ENCODE assay signal across 8 cellular contexts in genomic region chr19:12733369-12733896, GRCh38. TPM values are rescaled to one million over a fixed set of nuclear protein-coding genes. Genes with fewer than 3 reads are reported as not detected.
DNase-seq lines count a peak whose midpoint lies in the region; ATAC-seq, FAIRE-seq and TF ChIP-seq lines count a peak whose summit lies in the region.

No MANE protein-coding gene starts in this region.

- POLR2A ChIA-PET in K562 (lab: Yijun Ruan, JAX) = interaction anchor here (0.5 to 5.5 kb wide), 5 partner anchors 10 to 1912 kb away, joined by 3 to 50 read pairs (median 4); partner anchors contain the start of genes JUNB, KLF1 and TNPO2

- peaks cover 12 to 29% of the 10 kb centered on the region in 2 experiments for H3K4me1 ChIP-seq in K562 (replicated peaks in 1 of 2; ENCODE audit: control insufficient read depth in 2 of 2, insufficient read depth in 2 of 2, low read length in 2 of 2)

- BruUV-seq in K562 (replicated peaks; lab: Mats Ljungman, UMichigan) = TSS peak; percentile 45

- intact Hi-C loops in K562 (cut with micrococcal nuclease) = loop anchor here (1.0 kb wide), 1 partner anchor 10 kb away; the partner anchor contains the start of gene TNPO2
- intact Hi-C loops in lower leg skin (cut with DNase I; ENCODE audit: low total_unique reads) = no loop called here

- TF ChIP-seq EP300 in K562 (IDR thresholded peaks at IDR 0.05; ENCODE audit: low read length) = no peak

- DNase-seq in AG09309 (ENCODE audit: low read depth) (no peak), GM18507 (ENCODE audit: extremely low spot score, insufficient read length, low read depth) (no peak), RPMI7951 (ENCODE audit: low read depth) (peak; percentile 51), K562 (ENCODE audit: extremely low read depth in 1 of 4, low spot score in 3 of 4) (peak in 3 of 4 experiments; percentile 43 to 81 (median 71)), lower leg skin (ENCODE audit: low spot score in 2 of 2) (no peak), NCI-H1048 (lab: John Stamatoyannopoulos, UW) (no peak)
- peak; percentile 21 for DNase-seq in stimulated activated naive CD4-positive, alpha-beta T cell treated with Interleukin-2 at 50 U/mL for 16 hours (lab: John Stamatoyannopoulos, UW)

- H3K4me2 ChIP-seq in K562 (ENCODE audit: insufficient read depth, low read length) = peak overlapping the region; percentile 100

- H2AFZ ChIP-seq in K562 (ENCODE audit: low read depth, low read length) = no peak overlapping the region

- H3K79me2 ChIP-seq in K562 (ENCODE audit: control insufficient read depth, insufficient read depth, low read length) = peaks cover 64% of the 10 kb centered on the region

- in situ Hi-C loops in K562 (cut with MboI) = no loop called here

- H4K20me1 ChIP-seq in K562 (replicated peaks; ENCODE audit: control insufficient read depth, insufficient read depth, low read length) = peaks cover 17% of the 10 kb centered on the region

- TF ChIP-seq RAD21 in K562 (CRISPR knock-in tag; conservative IDR thresholded peaks at IDR 0.05 in 1 of 2, IDR thresholded peaks at IDR 0.05 in 1 of 2) = peak; percentile 23 to 28; a peak in 3 of 4 replicates

- H3K9ac ChIP-seq in K562 (ENCODE audit: insufficient read depth in 1 of 2, low read depth in 2 of 2, low read length in 2 of 2) = peak overlapping the region; percentile 97 to 98

- H3K9me3 ChIP-seq in K562 (replicated peaks; ENCODE audit: control insufficient read depth, insufficient read depth, low read depth, low read length) = no peaks in the 10 kb centered on the region

- CTCF ChIA-PET in K562 (lab: Yijun Ruan, JAX; ENCODE audit: low intra/inter-chr PET ratio) = interaction anchor here (0.7 to 1.2 kb wide), 2 partner anchors 63 to 70 kb away, joined by 3 to 5 read pairs; no protein-coding TSS in a partner anchor

- H3K4me3 ChIP-seq in AG09309 (ENCODE audit: control insufficient read depth, low read depth, low read length) (peak overlapping the region; percentile 89), K562 (peak overlapping the region; percentile 90), lower leg skin (ENCODE audit: low read depth, poor library complexity, severe bottlenecking) (peak overlapping the region; percentile 55)

- FAIRE-seq in GM18507 (lab: Jason Lieb, UNC) (peak; percentile 81), K562 (lab: Jason Lieb, UNC) (peak; percentile 86)

- no peak for TF ChIP-seq POLR2A in K562 (conservative IDR thresholded peaks at IDR 0.05)
- TF ChIP-seq POLR2A in lower leg skin (IDR thresholded peaks at IDR 0.05) = no peak

- H3K27me3 ChIP-seq in K562 (ENCODE audit: control insufficient read depth in 2 of 2, insufficient read depth in 2 of 2, low read length in 2 of 2) = no peaks in the 10 kb centered on the region

- peaks cover 48% of the 10 kb centered on the region for H3K36me3 ChIP-seq in K562 (ENCODE audit: control insufficient read depth, insufficient read depth, low read length)

- no peaks in the 10 kb centered on the region for H3K9me1 ChIP-seq in K562 (ENCODE audit: control insufficient read depth, insufficient read depth, low read length)

- WGBS in K562 (ENCODE audit: insufficient coverage, low coverage, missing lambda C conversion rate) = 0% methylated on average over 6 of the region's 6 CpGs
- WGBS in lower leg skin, 2 donors = 1 to 2% methylated on average over 6 of the region's 6 CpGs

- TF ChIP-seq CTCF in AG09309 (IDR thresholded peaks at IDR 0.05; ENCODE audit: control insufficient read depth, insufficient read depth, low read depth, low read length, missing control alignments) (peak; percentile 42), K562 (IDR thresholded peaks at IDR 0.05 in 2 of 3, conservative IDR thresholded peaks at IDR 0.05 in 1 of 3; ENCODE audit: insufficient read depth in 2 of 3, low read depth in 1 of 3, low read length in 3 of 3) (peak; percentile 79 to 95 (median 87)), lower leg skin (IDR thresholded peaks at IDR 0.05) (no peak)

- peak overlapping the region; percentile 97 for H3K27ac ChIP-seq in K562 (ENCODE audit: extremely low read depth, low read depth, low read length)

- ATAC-seq in K562 = peak; percentile 40
- no peak for ATAC-seq in GM21529 (IDR thresholded peaks at IDR 0.05; ENCODE audit: unreplicated experiment)

RNA-seq across cellular contexts. Expression of gene TRIR, which starts 1.1 kb away (rescaled TPM):
- 276 and 304 TPM in 2 replicates for total RNA-seq in RPMI7951 (2014; rRNA removed; shearing (Covaris generic))
- total RNA-seq in K562 (2011; cell fraction: chromatin; rRNA removed; ENCODE audit: low replicate concordance) = 38.3 and 82.0 TPM in 2 replicates
- total RNA-seq in K562 (2011; cell fraction: nucleolus; rRNA removed) = 75.4 and 76.0 TPM in 2 replicates
- 75.5 and 81.6 TPM in 2 replicates for total RNA-seq in K562 (2011; cell fraction: nucleoplasm; rRNA removed)
- 375 and 478 TPM in 2 replicates for total RNA-seq in K562 (2014; rRNA removed)
- total RNA-seq in K562 (2014; rRNA removed; fragmentation: Illumina TruSeq; extraction: Trizol) = 97.4 and 105 TPM in 2 replicates
- 127 and 137 TPM in 2 replicates for total RNA-seq in K562 (2015; rRNA removed; fragmentation: Illumina TruSeq; extraction: Trizol)
- total RNA-seq in K562 (2021) = 158 and 173 TPM in 2 replicates
- 137 and 153 TPM in 2 replicates for polyA plus RNA-seq in K562 (2011; rRNA removed)
- polyA plus RNA-seq in K562 (2011; cell fraction: cytosol; rRNA removed) = 153 and 204 TPM in 2 replicates
- 104 and 117 TPM in 2 replicates for polyA plus RNA-seq in K562 (2011; cell fraction: nucleus; rRNA removed)
- polyA plus RNA-seq in K562 (2012) = 208 and 221 TPM in 2 replicates
- polyA plus RNA-seq in K562 (2014; fragmentation: Illumina TruSeq; extraction: Trizol) = 126 and 135 TPM in 2 replicates
- polyA plus RNA-seq in K562 (2014; fragmentation: Nextera tagmentation; extraction: Ambion mirVana) = 10 to 100 TPM; 36.7 to 40.5 TPM
- 487 and 512 TPM in 2 replicates for polyA plus RNA-seq in K562 (2014; rRNA removed)
- polyA minus RNA-seq in K562 (2011; rRNA and poly(A)+ RNA removed) = 52.4 and 52.9 TPM in 2 replicates
- polyA minus RNA-seq in K562 (2011; cell fraction: cytosol; rRNA and poly(A)+ RNA removed) = 32.0 and 35.9 TPM in 2 replicates
- polyA minus RNA-seq in K562 (2011; cell fraction: nucleus; rRNA and poly(A)+ RNA removed) = 18.3 and 22.5 TPM in 2 replicates
- 100 to 1,000 TPM; 358 to 439 (median 390) TPM for total RNA-seq in lower leg skin

RNA-seq across cellular contexts. Expression of gene GET3, which starts 3.9 kb away (rescaled TPM):
- total RNA-seq in RPMI7951 (2014; rRNA removed; shearing (Covaris generic)) = 115 and 127 TPM in 2 replicates
- 14.2 and 56.9 TPM in 2 replicates for total RNA-seq in K562 (2011; cell fraction: chromatin; rRNA removed; ENCODE audit: low replicate concordance)
- 50.0 and 64.0 TPM in 2 replicates for total RNA-seq in K562 (2011; cell fraction: nucleolus; rRNA removed)
- 23.1 and 31.1 TPM in 2 replicates for total RNA-seq in K562 (2011; cell fraction: nucleoplasm; rRNA removed)
- total RNA-seq in K562 (2014; rRNA removed) (67.7 and 89.3 TPM in 2 replicates), K562 (2014; rRNA removed; fragmentation: Illumina TruSeq; extraction: Trizol) (21.6 and 26.0 TPM in 2 replicates), K562 (2015; rRNA removed; fragmentation: Illumina TruSeq; extraction: Trizol) (50.1 TPM in 2 replicates), K562 (2021) (51.8 and 55.3 TPM in 2 replicates), lower leg skin (10 to 100 TPM; 43.2 to 63.2 (median 53.4) TPM)
- polyA plus RNA-seq in K562 (2011; rRNA removed) (63.5 and 79.5 TPM in 2 replicates), K562 (2014; fragmentation: Illumina TruSeq; extraction: Trizol) (68.4 and 73.2 TPM in 2 replicates), K562 (2014; fragmentation: Nextera tagmentation; extraction: Ambion mirVana) (10 to 100 TPM in 1 of 2 experiments, 1 to 10 TPM in 1; 8.3 to 29.1 TPM), K562 (2014; rRNA removed) (83.5 and 85.1 TPM in 2 replicates)
- polyA plus RNA-seq in K562 (2011; cell fraction: cytosol; rRNA removed) = 84.9 and 186 TPM in 2 replicates
- polyA plus RNA-seq in K562 (2011; cell fraction: nucleus; rRNA removed) = 67.3 and 105 TPM in 2 replicates
- 61.4 and 90.6 TPM in 2 replicates for polyA plus RNA-seq in K562 (2012)
- polyA minus RNA-seq in K562 (2011; rRNA and poly(A)+ RNA removed) = 26.3 and 49.6 TPM in 2 replicates
- polyA minus RNA-seq in K562 (2011; cell fraction: cytosol; rRNA and poly(A)+ RNA removed) = 25.6 and 35.6 TPM in 2 replicates
- polyA minus RNA-seq in K562 (2011; cell fraction: nucleus; rRNA and poly(A)+ RNA removed) = 9.1 and 13.1 TPM in 2 replicates

RNA-seq across cellular contexts. Expression of gene TNPO2, which starts 9.7 kb away (rescaled TPM):
- total RNA-seq in RPMI7951 (2014; rRNA removed; shearing (Covaris generic)) = 28.2 and 29.9 TPM in 2 replicates
- 399 and 932 TPM in 2 replicates for total RNA-seq in K562 (2011; cell fraction: chromatin; rRNA removed; ENCODE audit: low replicate concordance)
- 499 and 534 TPM in 2 replicates for total RNA-seq in K562 (2011; cell fraction: nucleolus; rRNA removed)
- 285 and 332 TPM in 2 replicates for total RNA-seq in K562 (2011; cell fraction: nucleoplasm; rRNA removed)
- total RNA-seq in K562 (2014; rRNA removed) = 25.7 and 36.2 TPM in 2 replicates
- 30.0 and 40.3 TPM in 2 replicates for total RNA-seq in K562 (2014; rRNA removed; fragmentation: Illumina TruSeq; extraction: Trizol)
- total RNA-seq in K562 (2015; rRNA removed; fragmentation: Illumina TruSeq; extraction: Trizol) = 53.8 and 55.5 TPM in 2 replicates
- 107 and 126 TPM in 2 replicates for total RNA-seq in K562 (2021)
- polyA plus RNA-seq in K562 (2011; rRNA removed) = 88.4 and 110 TPM in 2 replicates
- polyA plus RNA-seq in K562 (2011; cell fraction: cytosol; rRNA removed) = 74.1 and 101 TPM in 2 replicates
- 461 and 669 TPM in 2 replicates for polyA plus RNA-seq in K562 (2011; cell fraction: nucleus; rRNA removed)
- polyA plus RNA-seq in K562 (2012) = 50.2 and 61.0 TPM in 2 replicates
- polyA plus RNA-seq in K562 (2014; fragmentation: Illumina TruSeq; extraction: Trizol) = 66.6 and 67.0 TPM in 2 replicates
- polyA plus RNA-seq in K562 (2014; fragmentation: Nextera tagmentation; extraction: Ambion mirVana) = 1 to 10 TPM; 6.0 to 6.3 TPM
- polyA plus RNA-seq in K562 (2014; rRNA removed) = 78.0 and 80.9 TPM in 2 replicates
- polyA minus RNA-seq in K562 (2011; rRNA and poly(A)+ RNA removed) = 149 and 177 TPM in 2 replicates
- polyA minus RNA-seq in K562 (2011; cell fraction: cytosol; rRNA and poly(A)+ RNA removed) = 90.2 and 132 TPM in 2 replicates
- polyA minus RNA-seq in K562 (2011; cell fraction: nucleus; rRNA and poly(A)+ RNA removed) = 220 and 239 TPM in 2 replicates
- 100 to 1,000 TPM in 1 of 4 donors, 10 to 100 TPM in 3; 58.3 to 160 (median 89.9) TPM for total RNA-seq in lower leg skin

RNA-seq across cellular contexts. Expression of gene BEST2, which starts 18.2 kb away (rescaled TPM):
- 0.10 TPM in 1 of 2 replicates, not detected in the other for total RNA-seq in RPMI7951 (2014; rRNA removed; shearing (Covaris generic))
- not detected in 2 replicates for total RNA-seq in K562 (2011; cell fraction: chromatin; rRNA removed; ENCODE audit: low replicate concordance)
- 0.33 TPM in 1 of 2 replicates, not detected in the other for total RNA-seq in K562 (2011; cell fraction: nucleolus; rRNA removed)
- not detected in 2 replicates for total RNA-seq in K562 (2011; cell fraction: nucleoplasm; rRNA removed)
- total RNA-seq in K562 (2014; rRNA removed) (not detected in 2 replicates), K562 (2014; rRNA removed; fragmentation: Illumina TruSeq; extraction: Trizol) (not detected in 2 replicates), K562 (2015; rRNA removed; fragmentation: Illumina TruSeq; extraction: Trizol) (not detected in 2 replicates), K562 (2021) (not detected in 2 replicates), lower leg skin (100 to 1,000 TPM in 2 of 4 donors, 10 to 100 TPM in 2; 58.3 to 116 (median 85.5) TPM)
- polyA plus RNA-seq in K562 (2011; rRNA removed) (not detected in 2 replicates), K562 (2014; fragmentation: Illumina TruSeq; extraction: Trizol) (not detected in 2 replicates), K562 (2014; fragmentation: Nextera tagmentation; extraction: Ambion mirVana) (not detected), K562 (2014; rRNA removed) (not detected in 2 replicates)
- polyA plus RNA-seq in K562 (2011; cell fraction: cytosol; rRNA removed) = 0.04 TPM in 1 of 2 replicates, not detected in the other
- polyA plus RNA-seq in K562 (2011; cell fraction: nucleus; rRNA removed) = not detected in 2 replicates
- polyA plus RNA-seq in K562 (2012) = not detected in 2 replicates
- polyA minus RNA-seq in K562 (2011; rRNA and poly(A)+ RNA removed) = not detected in 2 replicates
- polyA minus RNA-seq in K562 (2011; cell fraction: cytosol; rRNA and poly(A)+ RNA removed) = not detected in 2 replicates
- not detected in 2 replicates for polyA minus RNA-seq in K562 (2011; cell fraction: nucleus; rRNA and poly(A)+ RNA removed)

RNA-seq across cellular contexts. Expression of gene FBXW9, which starts 37.0 kb away (rescaled TPM):
- 21.6 and 24.4 TPM in 2 replicates for total RNA-seq in RPMI7951 (2014; rRNA removed; shearing (Covaris generic))
- 11.4 and 40.7 TPM in 2 replicates for total RNA-seq in K562 (2011; cell fraction: chromatin; rRNA removed; ENCODE audit: low replicate concordance)
- 34.7 and 36.7 TPM in 2 replicates for total RNA-seq in K562 (2011; cell fraction: nucleolus; rRNA removed)
- 15.4 and 18.0 TPM in 2 replicates for total RNA-seq in K562 (2011; cell fraction: nucleoplasm; rRNA removed)
- total RNA-seq in K562 (2014; rRNA removed) (15.9 and 18.0 TPM in 2 replicates), K562 (2014; rRNA removed; fragmentation: Illumina TruSeq; extraction: Trizol) (2.0 TPM in 2 replicates), K562 (2015; rRNA removed; fragmentation: Illumina TruSeq; extraction: Trizol) (6.0 and 6.2 TPM in 2 replicates), K562 (2021) (16.8 and 17.3 TPM in 2 replicates), lower leg skin (10 to 100 TPM in 3 of 4 donors, 1 to 10 TPM in 1; 7.2 to 21.4 (median 13.1) TPM)
- polyA plus RNA-seq in K562 (2011; rRNA removed) (9.4 and 12.4 TPM in 2 replicates), K562 (2014; fragmentation: Illumina TruSeq; extraction: Trizol) (3.6 and 9.1 TPM in 2 replicates), K562 (2014; fragmentation: Nextera tagmentation; extraction: Ambion mirVana) (1 to 10 TPM in 1 of 2 experiments, under 1 TPM in 1; 0.23 to 1.3 TPM), K562 (2014; rRNA removed) (19.0 and 21.7 TPM in 2 replicates)
- polyA plus RNA-seq in K562 (2011; cell fraction: cytosol; rRNA removed) = 21.1 and 44.6 TPM in 2 replicates
- 48.4 and 77.6 TPM in 2 replicates for polyA plus RNA-seq in K562 (2011; cell fraction: nucleus; rRNA removed)
- polyA plus RNA-seq in K562 (2012) = 9.1 and 13.6 TPM in 2 replicates
- 2.8 and 3.4 TPM in 2 replicates for polyA minus RNA-seq in K562 (2011; rRNA and poly(A)+ RNA removed)
- polyA minus RNA-seq in K562 (2011; cell fraction: cytosol; rRNA and poly(A)+ RNA removed) = 7.5 and 10.9 TPM in 2 replicates
- 10.2 and 10.4 TPM in 2 replicates for polyA minus RNA-seq in K562 (2011; cell fraction: nucleus; rRNA and poly(A)+ RNA removed)

Comparison
In these comparisons a context has a peak if more than half of its experiments do, and no peak if none do; other contexts are left out.
1. DNase-seq: peak in RPMI7951 (single experiment), K562 (3 of 4) and stimulated activated naive CD4-positive, alpha-beta T cell treated with Interleukin-2 at 50 U/mL for 16 hours (single experiment); none in AG09309 (single experiment), GM18507 (single experiment), lower leg skin (0 of 2) and NCI-H1048 (single experiment).
2. CTCF ChIP-seq: peak in AG09309 (single experiment) and K562 (3 of 3); none in lower leg skin (0 of 3).
3. Peak in every context shown above with its lines, with median percentiles within 50 percentile points of each other: H3K4me3 ChIP-seq.